Comparison of ENCODE assay signal across 8 cellular contexts in genomic region chr1:117367769-117368059, GRCh38. TPM values are rescaled to one million over a fixed set of nuclear protein-coding genes. Genes with fewer than 3 reads are reported as not detected.
A peak's percentile ranks its signal among the peaks of the same experiment; 100 is the strongest.
DNase-seq lines count a peak whose midpoint lies in the region; ATAC-seq lines count a peak whose summit lies in the region.

No MANE protein-coding gene starts in this region.

- intact Hi-C loops in posterior cingulate gyrus (cut with DNase I) = loop anchor here (5.0 to 10.0 kb wide), 2 partner anchors 147 to 245 kb away; partner anchors contain the start of gene TRIM45

- in situ Hi-C loops in G401 (cut with HindIII; ENCODE audit: low sequenced_read_pairs) = no loop called here

- ATAC-seq in HG03103 (IDR thresholded peaks at IDR 0.05; ENCODE audit: low read depth, unreplicated experiment) (peak; percentile 1), GM18868 (IDR thresholded peaks at IDR 0.05; ENCODE audit: unreplicated experiment) (no peak)

- H3K27ac Mint-ChIP-seq in activated naive CD4-positive, alpha-beta T cell treated with anti-CD3 and anti-CD28 coated beads, Interleukin-2, amount 50 U/mL, for 24 hours = peak overlapping the region; percentile 89
- peak overlapping the region; percentile 76 to 94 (median 90) for H3K27ac Mint-ChIP-seq in immature natural killer cell

- H3K27me3 Mint-ChIP-seq in activated naive CD4-positive, alpha-beta T cell treated with anti-CD3 and anti-CD28 coated beads, Interleukin-2, amount 50 U/mL, for 24 hours = no peaks in the 10 kb centered on the region
- H3K27me3 Mint-ChIP-seq in immature natural killer cell (ENCODE audit: low read depth in 3 of 3) = peaks cover 11 to 19% (median 13%) of the 10 kb centered on the region in 3 donors

- no peaks in the 10 kb centered on the region for H3K9me3 Mint-ChIP-seq in activated naive CD4-positive, alpha-beta T cell treated with anti-CD3 and anti-CD28 coated beads, Interleukin-2, amount 50 U/mL, for 24 hours
- no peaks in the 10 kb centered on the region for H3K9me3 Mint-ChIP-seq in immature natural killer cell

- H3K4me3 Mint-ChIP-seq in activated naive CD4-positive, alpha-beta T cell treated with anti-CD3 and anti-CD28 coated beads, Interleukin-2, amount 50 U/mL, for 24 hours = peak overlapping the region; percentile 99
- peak overlapping the region; percentile 85 to 98 (median 92) for H3K4me3 Mint-ChIP-seq in immature natural killer cell

- no peaks in the 10 kb centered on the region for H3K36me3 Mint-ChIP-seq in activated naive CD4-positive, alpha-beta T cell treated with anti-CD3 and anti-CD28 coated beads, Interleukin-2, amount 50 U/mL, for 24 hours
- no peaks in the 10 kb centered on the region for H3K36me3 Mint-ChIP-seq in immature natural killer cell

- peaks cover 66% of the 10 kb centered on the region for H3K4me1 Mint-ChIP-seq in activated naive CD4-positive, alpha-beta T cell treated with anti-CD3 and anti-CD28 coated beads, Interleukin-2, amount 50 U/mL, for 24 hours
- H3K4me1 Mint-ChIP-seq in immature natural killer cell = peaks cover 60 to 67% of the 10 kb centered on the region in 2 donors

- H3K27ac ChIP-seq in temporal lobe (ENCODE audit: low read depth, low read length) = peak overlapping the region; percentile 90

- DNase-seq in G401 (ENCODE audit: low spot score) (peak; percentile 37), immature natural killer cell (no peak), NCI-H187 (lab: John Stamatoyannopoulos, UW) (no peak), posterior cingulate gyrus (no peak)

RNA-seq across cellular contexts. Expression of gene MAN1A2, which starts 0.5 kb away (rescaled TPM):
- 14.1 and 15.3 TPM in 2 replicates for total RNA-seq in G401 (2014; rRNA removed; shearing (Covaris generic))
- polyA plus RNA-seq in immature natural killer cell = 10 to 100 TPM; 21.9 to 29.2 (median 22.7) TPM
- total RNA-seq in temporal lobe = 88.3 TPM
